In genomic region chr9:3498691-3499090, GRCh38 we compare ENCODE assay signal across 12 cellular contexts. TPM values are rescaled to one million over a fixed set of nuclear protein-coding genes. Genes with fewer than 3 reads are reported as not detected.
DNase-seq lines count a peak whose midpoint lies in the region; ATAC-seq, FAIRE-seq and TF ChIP-seq lines count a peak whose summit lies in the region.
"Had no signal": no experiment of that assay in that cellular context is flagged by ENCODE, and none has a peak within 500 bp of the region (broad histone marks: within the 10 kb centered on the region; RNA-seq: fewer than 3 reads in every experiment).

No MANE protein-coding gene starts in this region.

- peaks cover 10% of the 10 kb centered on the region for H3K36me3 Mint-ChIP-seq in activated T-helper 17 cell treated with anti-CD3 and anti-CD28 coated beads, Interleukin-2, amount 50 U/mL, for 72 hours (ENCODE audit: low read depth)
- H3K36me3 Mint-ChIP-seq in type B pancreatic cell = peaks cover 12% of the 10 kb centered on the region

- H3K4me1 ChIP-seq in effector memory CD4-positive, alpha-beta T cell (ENCODE audit: control insufficient read depth, insufficient read depth, low read length, poor library complexity, severe bottlenecking) = no peaks in the 10 kb centered on the region

- H3K36me3 ChIP-seq in effector memory CD4-positive, alpha-beta T cell (ENCODE audit: control insufficient read depth, insufficient read depth, low read length) = no peaks in the 10 kb centered on the region

- H3K9me3 ChIP-seq in effector memory CD4-positive, alpha-beta T cell (ENCODE audit: control insufficient read depth, low read length) = no peaks in the 10 kb centered on the region

- no peak overlapping the region for H3K4me3 Mint-ChIP-seq in activated T-helper 17 cell treated with anti-CD3 and anti-CD28 coated beads, Interleukin-2, amount 50 U/mL, for 72 hours
- peak overlapping the region; percentile 58 for H3K4me3 Mint-ChIP-seq in type B pancreatic cell

- FAIRE-seq in urothelium cell line (lab: Jason Lieb, UNC) = no peak

- no peak for ATAC-seq in activated T-helper 17 cell treated with anti-CD3 and anti-CD28 coated beads, Interleukin-2, amount 50 U/mL, for 72 hours (replicated peaks)
- no peak for ATAC-seq in HG03280 (IDR thresholded peaks at IDR 0.05; ENCODE audit: unreplicated experiment)

- H3K27me3 Mint-ChIP-seq in activated T-helper 17 cell treated with anti-CD3 and anti-CD28 coated beads, Interleukin-2, amount 50 U/mL, for 72 hours = no peaks in the 10 kb centered on the region
- H3K27me3 Mint-ChIP-seq in type B pancreatic cell = no peaks in the 10 kb centered on the region

- H3K27ac Mint-ChIP-seq in activated T-helper 17 cell treated with anti-CD3 and anti-CD28 coated beads, Interleukin-2, amount 50 U/mL, for 72 hours = peak overlapping the region; percentile 22
- H3K27ac Mint-ChIP-seq in type B pancreatic cell = peak overlapping the region; percentile 35

- TF ChIP-seq CTCF in type B pancreatic cell (conservative IDR thresholded peaks at IDR 0.05) = no peak

- H3K4me3 ChIP-seq in effector memory CD4-positive, alpha-beta T cell (ENCODE audit: insufficient read depth, low read depth, low read length, poor library complexity, severe bottlenecking) = no peak overlapping the region

- H3K9me3 Mint-ChIP-seq in activated T-helper 17 cell treated with anti-CD3 and anti-CD28 coated beads, Interleukin-2, amount 50 U/mL, for 72 hours = peaks cover 3% of the 10 kb centered on the region
- H3K9me3 Mint-ChIP-seq in type B pancreatic cell = peaks cover 3% of the 10 kb centered on the region

- no peak overlapping the region for H3K27ac ChIP-seq in effector memory CD4-positive, alpha-beta T cell (ENCODE audit: insufficient read depth, low read length, poor library complexity, severe bottlenecking)

- H3K27me3 ChIP-seq in effector memory CD4-positive, alpha-beta T cell (replicated peaks; ENCODE audit: control insufficient read depth, insufficient read depth, low read length, poor library complexity, severe bottlenecking) = no peaks in the 10 kb centered on the region

- peak; percentile 49 for DNase-seq in NCI-H510A treated with DMSO at 0.1 percent for 48 hours (lab: John Stamatoyannopoulos, UW)
- no peak for DNase-seq in NCI-H510A (lab: John Stamatoyannopoulos, UW)
- peak; percentile 62 for DNase-seq in iris pigment epithelial cell (ENCODE audit: low read depth)
- no peak for DNase-seq in type B pancreatic cell (ENCODE audit: extremely low spot score, unreplicated experiment)
- no peak for DNase-seq in effector memory CD4-positive, alpha-beta T cell
- no peak for DNase-seq in urothelium cell line (ENCODE audit: low spot score)
- DNase-seq: activated naive CD4-positive, alpha-beta T cell treated with Interleukin-2 at 50 U/mL for 16 hours; effector CD4-positive, alpha-beta T cell; hypothalamus; NCI-H446 had no signal

- peaks cover 8% of the 10 kb centered on the region for H3K4me1 Mint-ChIP-seq in activated T-helper 17 cell treated with anti-CD3 and anti-CD28 coated beads, Interleukin-2, amount 50 U/mL, for 72 hours
- peaks cover 28% of the 10 kb centered on the region for H3K4me1 Mint-ChIP-seq in type B pancreatic cell (ENCODE audit: unreplicated experiment)

RNA-seq across cellular contexts. Expression of gene RFX3, which starts 27.1 kb away (rescaled TPM):
- 10 to 100 TPM in 1 of 2 donors, 1 to 10 TPM in 1; 8.7 to 19.8 TPM for total RNA-seq in activated T-helper 17 cell treated with anti-CD3 and anti-CD28 coated beads, Interleukin-2, amount 50 U/mL, for 72 hours
- 22.4 and 42.5 TPM in 2 replicates for total RNA-seq in type B pancreatic cell (ENCODE audit: low replicate concordance)

Comparison
In these comparisons a context has a peak if more than half of its experiments do, and no peak if none do; other contexts are left out.
1. DNase-seq: peak in NCI-H510A treated with DMSO at 0.1 percent for 48 hours (single experiment) and iris pigment epithelial cell (single experiment); none in NCI-H510A (single experiment), type B pancreatic cell (single experiment), effector memory CD4-positive, alpha-beta T cell (0 of 3) and urothelium cell line (single experiment).